ENCODE assay signal across 1 cellular context in the genomic region with DNA sequence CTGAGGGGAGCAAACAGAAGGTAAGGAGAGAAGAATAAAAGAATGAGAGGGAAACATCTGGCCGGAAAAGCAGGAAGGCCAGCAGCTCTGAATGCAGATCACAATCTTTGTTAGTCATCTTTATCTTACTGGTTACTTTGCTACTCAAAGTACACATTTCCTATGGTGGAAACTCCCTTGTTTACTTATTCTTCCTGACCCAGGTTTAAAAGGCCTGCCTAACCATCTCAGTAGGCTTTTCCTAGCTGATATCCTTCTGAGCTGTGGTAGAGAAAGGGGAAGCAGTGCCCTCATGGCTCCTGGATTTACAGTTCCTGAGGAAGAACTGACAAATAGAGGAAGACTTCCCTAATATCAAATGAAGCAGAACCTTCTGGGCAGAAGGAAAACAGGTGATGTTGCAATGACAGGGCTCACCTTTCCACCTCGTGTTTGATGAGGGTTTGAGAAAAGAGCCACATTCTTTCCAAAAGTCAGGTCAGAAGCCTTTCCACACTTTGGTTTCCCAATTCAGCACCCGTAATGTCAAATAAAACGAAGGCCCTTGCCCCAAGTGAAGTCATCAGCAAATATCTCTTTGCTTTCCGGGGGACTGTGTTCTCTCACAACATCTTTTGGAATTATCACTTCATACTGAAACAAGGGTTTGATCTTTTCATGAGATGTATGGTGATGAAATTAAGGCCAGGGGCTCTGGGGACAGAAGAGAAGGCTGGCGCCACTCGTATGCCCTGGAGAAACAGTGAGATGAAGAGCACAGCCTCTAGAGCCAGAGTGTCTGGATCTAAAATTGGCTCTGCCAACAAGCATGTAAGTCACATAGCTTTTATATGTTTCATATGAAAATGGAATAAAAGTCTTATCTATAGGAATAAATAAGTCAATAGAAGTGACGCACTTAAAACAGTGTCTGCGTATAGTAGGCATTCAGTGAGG.
TF ChIP-seq lines count a peak whose summit lies in the region.

No MANE protein-coding gene starts in this region.

TF ChIP-seq in HepG2, 621 proteins besides CTCF, POLR2A, EP300 and RAD21 (continued from another document and continues in another):
- TF ChIP-seq, protein P1, sequence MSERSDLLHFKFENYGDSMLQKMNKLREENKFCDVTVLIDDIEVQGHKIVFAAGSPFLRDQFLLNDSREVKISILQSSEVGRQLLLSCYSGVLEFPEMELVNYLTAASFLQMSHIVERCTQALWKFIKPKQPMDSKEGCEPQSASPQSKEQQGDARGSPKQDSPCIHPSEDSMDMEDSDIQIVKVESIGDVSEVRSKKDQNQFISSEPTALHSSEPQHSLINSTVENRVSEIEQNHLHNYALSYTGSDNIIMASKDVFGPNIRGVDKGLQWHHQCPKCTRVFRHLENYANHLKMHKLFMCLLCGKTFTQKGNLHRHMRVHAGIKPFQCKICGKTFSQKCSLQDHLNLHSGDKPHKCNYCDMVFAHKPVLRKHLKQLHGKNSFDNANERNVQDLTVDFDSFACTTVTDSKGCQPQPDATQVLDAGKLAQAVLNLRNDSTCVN (CRISPR knock-in tag; IDR thresholded peaks at IDR 0.05; ENCODE audit: borderline replicate concordance): peak; percentile 69; the same call in 1 of the 2 replicates
- TF ChIP-seq PAX8 (CRISPR knock-in tag; IDR thresholded peaks at IDR 0.05; ENCODE audit: borderline replicate concordance) (no peak), ZNF841 (CRISPR knock-in tag; IDR thresholded peaks at IDR 0.05; ENCODE audit: borderline replicate concordance) (no peak), FOXJ3 (CRISPR knock-in tag; IDR thresholded peaks at IDR 0.05; ENCODE audit: borderline replicate concordance) (peak; percentile 95), XRCC5 (optimal IDR thresholded peaks at IDR 0.05; ENCODE audit: low read length) (peak; percentile 70), ZFP90 (CRISPR knock-in tag; IDR thresholded peaks at IDR 0.05; ENCODE audit: borderline replicate concordance) (peak; percentile 67; the same call in 1 of the 2 replicates), GATAD2A (CRISPR knock-in tag; IDR thresholded peaks at IDR 0.05) (peak; percentile 92), ZFX (CRISPR knock-in tag; IDR thresholded peaks at IDR 0.05; ENCODE audit: low read depth) (peak; percentile 81), DR1 (CRISPR knock-in tag; IDR thresholded peaks at IDR 0.05) (peak; percentile 71; the same call in 1 of the 2 replicates), HNRNPLL (IDR thresholded peaks at IDR 0.05; ENCODE audit: low read depth, low read length, poor library complexity, severe bottlenecking) (no peak), ZNF207 (IDR thresholded peaks at IDR 0.05; ENCODE audit: borderline replicate concordance) (no peak), TOPORS (CRISPR knock-in tag; IDR thresholded peaks at IDR 0.05) (0 out of 2 replicates have a peak, but pooled peaks have one; percentile 42), PHB2 (IDR thresholded peaks at IDR 0.05; ENCODE audit: partially characterized antibody) (no peak), TP53 (CRISPR knock-in tag; conservative IDR thresholded peaks at IDR 0.05) (0 out of 2 replicates have a peak, but pooled peaks have one; percentile 88), ZNF282 (IDR thresholded peaks at IDR 0.05; ENCODE audit: partially characterized antibody) (no peak), ZNF496 (CRISPR knock-in tag; IDR thresholded peaks at IDR 0.05; ENCODE audit: insufficient replicate concordance) (no peak), AHR (CRISPR knock-in tag; IDR thresholded peaks at IDR 0.05) (0 out of 2 replicates have a peak, but pooled peaks have one; percentile 40), ZNF782 (CRISPR knock-in tag; IDR thresholded peaks at IDR 0.05; ENCODE audit: borderline replicate concordance) (peak; percentile 37; the same call in 1 of the 2 replicates), ATF1 (CRISPR knock-in tag; IDR thresholded peaks at IDR 0.05) (peak; percentile 42), DPF2 (CRISPR knock-in tag; IDR thresholded peaks at IDR 0.05; ENCODE audit: borderline replicate concordance, low read depth) (peak; percentile 95), ZNF816 (CRISPR knock-in tag; IDR thresholded peaks at IDR 0.05; ENCODE audit: borderline replicate concordance) (peak; percentile 42; the same call in 1 of the 2 replicates), HNF4A (CRISPR knock-in tag; IDR thresholded peaks at IDR 0.05) (peak; percentile 80), NKX3-1 (CRISPR knock-in tag; IDR thresholded peaks at IDR 0.05) (0 out of 2 replicates have a peak, but pooled peaks have one; percentile 83), HDAC2 (CRISPR knock-in tag; IDR thresholded peaks at IDR 0.05) (peak; percentile 90), MYNN (CRISPR knock-in tag; IDR thresholded peaks at IDR 0.05; ENCODE audit: low read depth) (no peak)
- TF ChIP-seq, protein P2, sequence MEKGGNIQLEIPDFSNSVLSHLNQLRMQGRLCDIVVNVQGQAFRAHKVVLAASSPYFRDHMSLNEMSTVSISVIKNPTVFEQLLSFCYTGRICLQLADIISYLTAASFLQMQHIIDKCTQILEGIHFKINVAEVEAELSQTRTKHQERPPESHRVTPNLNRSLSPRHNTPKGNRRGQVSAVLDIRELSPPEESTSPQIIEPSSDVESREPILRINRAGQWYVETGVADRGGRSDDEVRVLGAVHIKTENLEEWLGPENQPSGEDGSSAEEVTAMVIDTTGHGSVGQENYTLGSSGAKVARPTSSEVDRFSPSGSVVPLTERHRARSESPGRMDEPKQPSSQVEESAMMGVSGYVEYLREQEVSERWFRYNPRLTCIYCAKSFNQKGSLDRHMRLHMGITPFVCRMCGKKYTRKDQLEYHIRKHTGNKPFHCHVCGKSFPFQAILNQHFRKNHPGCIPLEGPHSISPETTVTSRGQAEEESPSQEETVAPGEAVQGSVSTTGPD (CRISPR knock-in tag; IDR thresholded peaks at IDR 0.05): peak; percentile 90
- TF ChIP-seq, protein P3, sequence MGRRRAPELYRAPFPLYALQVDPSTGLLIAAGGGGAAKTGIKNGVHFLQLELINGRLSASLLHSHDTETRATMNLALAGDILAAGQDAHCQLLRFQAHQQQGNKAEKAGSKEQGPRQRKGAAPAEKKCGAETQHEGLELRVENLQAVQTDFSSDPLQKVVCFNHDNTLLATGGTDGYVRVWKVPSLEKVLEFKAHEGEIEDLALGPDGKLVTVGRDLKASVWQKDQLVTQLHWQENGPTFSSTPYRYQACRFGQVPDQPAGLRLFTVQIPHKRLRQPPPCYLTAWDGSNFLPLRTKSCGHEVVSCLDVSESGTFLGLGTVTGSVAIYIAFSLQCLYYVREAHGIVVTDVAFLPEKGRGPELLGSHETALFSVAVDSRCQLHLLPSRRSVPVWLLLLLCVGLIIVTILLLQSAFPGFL (CRISPR knock-in tag; IDR thresholded peaks at IDR 0.05): no peak
- TF ChIP-seq, protein P4, sequence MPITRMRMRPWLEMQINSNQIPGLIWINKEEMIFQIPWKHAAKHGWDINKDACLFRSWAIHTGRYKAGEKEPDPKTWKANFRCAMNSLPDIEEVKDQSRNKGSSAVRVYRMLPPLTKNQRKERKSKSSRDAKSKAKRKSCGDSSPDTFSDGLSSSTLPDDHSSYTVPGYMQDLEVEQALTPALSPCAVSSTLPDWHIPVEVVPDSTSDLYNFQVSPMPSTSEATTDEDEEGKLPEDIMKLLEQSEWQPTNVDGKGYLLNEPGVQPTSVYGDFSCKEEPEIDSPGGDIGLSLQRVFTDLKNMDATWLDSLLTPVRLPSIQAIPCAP (CRISPR knock-in tag; IDR thresholded peaks at IDR 0.05; ENCODE audit: low read depth): no peak
- TF ChIP-seq, protein P5, sequence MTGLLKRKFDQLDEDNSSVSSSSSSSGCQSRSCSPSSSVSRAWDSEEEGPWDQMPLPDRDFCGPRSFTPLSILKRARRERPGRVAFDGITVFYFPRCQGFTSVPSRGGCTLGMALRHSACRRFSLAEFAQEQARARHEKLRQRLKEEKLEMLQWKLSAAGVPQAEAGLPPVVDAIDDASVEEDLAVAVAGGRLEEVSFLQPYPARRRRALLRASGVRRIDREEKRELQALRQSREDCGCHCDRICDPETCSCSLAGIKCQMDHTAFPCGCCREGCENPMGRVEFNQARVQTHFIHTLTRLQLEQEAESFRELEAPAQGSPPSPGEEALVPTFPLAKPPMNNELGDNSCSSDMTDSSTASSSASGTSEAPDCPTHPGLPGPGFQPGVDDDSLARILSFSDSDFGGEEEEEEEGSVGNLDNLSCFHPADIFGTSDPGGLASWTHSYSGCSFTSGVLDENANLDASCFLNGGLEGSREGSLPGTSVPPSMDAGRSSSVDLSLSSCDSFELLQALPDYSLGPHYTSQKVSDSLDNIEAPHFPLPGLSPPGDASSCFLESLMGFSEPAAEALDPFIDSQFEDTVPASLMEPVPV (CRISPR knock-in tag; IDR thresholded peaks at IDR 0.05): no peak
- TF ChIP-seq, protein P6, sequence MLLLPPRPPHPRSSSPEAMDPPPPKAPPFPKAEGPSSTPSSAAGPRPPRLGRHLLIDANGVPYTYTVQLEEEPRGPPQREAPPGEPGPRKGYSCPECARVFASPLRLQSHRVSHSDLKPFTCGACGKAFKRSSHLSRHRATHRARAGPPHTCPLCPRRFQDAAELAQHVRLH (CRISPR knock-in tag; IDR thresholded peaks at IDR 0.05; ENCODE audit: borderline replicate concordance, low read depth): peak; percentile 95; the same call in 1 of the 2 replicates
- TF ChIP-seq, protein P7, sequence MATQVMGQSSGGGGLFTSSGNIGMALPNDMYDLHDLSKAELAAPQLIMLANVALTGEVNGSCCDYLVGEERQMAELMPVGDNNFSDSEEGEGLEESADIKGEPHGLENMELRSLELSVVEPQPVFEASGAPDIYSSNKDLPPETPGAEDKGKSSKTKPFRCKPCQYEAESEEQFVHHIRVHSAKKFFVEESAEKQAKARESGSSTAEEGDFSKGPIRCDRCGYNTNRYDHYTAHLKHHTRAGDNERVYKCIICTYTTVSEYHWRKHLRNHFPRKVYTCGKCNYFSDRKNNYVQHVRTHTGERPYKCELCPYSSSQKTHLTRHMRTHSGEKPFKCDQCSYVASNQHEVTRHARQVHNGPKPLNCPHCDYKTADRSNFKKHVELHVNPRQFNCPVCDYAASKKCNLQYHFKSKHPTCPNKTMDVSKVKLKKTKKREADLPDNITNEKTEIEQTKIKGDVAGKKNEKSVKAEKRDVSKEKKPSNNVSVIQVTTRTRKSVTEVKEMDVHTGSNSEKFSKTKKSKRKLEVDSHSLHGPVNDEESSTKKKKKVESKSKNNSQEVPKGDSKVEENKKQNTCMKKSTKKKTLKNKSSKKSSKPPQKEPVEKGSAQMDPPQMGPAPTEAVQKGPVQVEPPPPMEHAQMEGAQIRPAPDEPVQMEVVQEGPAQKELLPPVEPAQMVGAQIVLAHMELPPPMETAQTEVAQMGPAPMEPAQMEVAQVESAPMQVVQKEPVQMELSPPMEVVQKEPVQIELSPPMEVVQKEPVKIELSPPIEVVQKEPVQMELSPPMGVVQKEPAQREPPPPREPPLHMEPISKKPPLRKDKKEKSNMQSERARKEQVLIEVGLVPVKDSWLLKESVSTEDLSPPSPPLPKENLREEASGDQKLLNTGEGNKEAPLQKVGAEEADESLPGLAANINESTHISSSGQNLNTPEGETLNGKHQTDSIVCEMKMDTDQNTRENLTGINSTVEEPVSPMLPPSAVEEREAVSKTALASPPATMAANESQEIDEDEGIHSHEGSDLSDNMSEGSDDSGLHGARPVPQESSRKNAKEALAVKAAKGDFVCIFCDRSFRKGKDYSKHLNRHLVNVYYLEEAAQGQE (IDR thresholded peaks at IDR 0.05; ENCODE audit: borderline replicate concordance in 1 of 2, low read depth in 1 of 2, low read length in 2 of 2): peak in 1 of 2 experiments; percentile 13; a peak in 1 of 4 replicates
- TF ChIP-seq, protein P8, sequence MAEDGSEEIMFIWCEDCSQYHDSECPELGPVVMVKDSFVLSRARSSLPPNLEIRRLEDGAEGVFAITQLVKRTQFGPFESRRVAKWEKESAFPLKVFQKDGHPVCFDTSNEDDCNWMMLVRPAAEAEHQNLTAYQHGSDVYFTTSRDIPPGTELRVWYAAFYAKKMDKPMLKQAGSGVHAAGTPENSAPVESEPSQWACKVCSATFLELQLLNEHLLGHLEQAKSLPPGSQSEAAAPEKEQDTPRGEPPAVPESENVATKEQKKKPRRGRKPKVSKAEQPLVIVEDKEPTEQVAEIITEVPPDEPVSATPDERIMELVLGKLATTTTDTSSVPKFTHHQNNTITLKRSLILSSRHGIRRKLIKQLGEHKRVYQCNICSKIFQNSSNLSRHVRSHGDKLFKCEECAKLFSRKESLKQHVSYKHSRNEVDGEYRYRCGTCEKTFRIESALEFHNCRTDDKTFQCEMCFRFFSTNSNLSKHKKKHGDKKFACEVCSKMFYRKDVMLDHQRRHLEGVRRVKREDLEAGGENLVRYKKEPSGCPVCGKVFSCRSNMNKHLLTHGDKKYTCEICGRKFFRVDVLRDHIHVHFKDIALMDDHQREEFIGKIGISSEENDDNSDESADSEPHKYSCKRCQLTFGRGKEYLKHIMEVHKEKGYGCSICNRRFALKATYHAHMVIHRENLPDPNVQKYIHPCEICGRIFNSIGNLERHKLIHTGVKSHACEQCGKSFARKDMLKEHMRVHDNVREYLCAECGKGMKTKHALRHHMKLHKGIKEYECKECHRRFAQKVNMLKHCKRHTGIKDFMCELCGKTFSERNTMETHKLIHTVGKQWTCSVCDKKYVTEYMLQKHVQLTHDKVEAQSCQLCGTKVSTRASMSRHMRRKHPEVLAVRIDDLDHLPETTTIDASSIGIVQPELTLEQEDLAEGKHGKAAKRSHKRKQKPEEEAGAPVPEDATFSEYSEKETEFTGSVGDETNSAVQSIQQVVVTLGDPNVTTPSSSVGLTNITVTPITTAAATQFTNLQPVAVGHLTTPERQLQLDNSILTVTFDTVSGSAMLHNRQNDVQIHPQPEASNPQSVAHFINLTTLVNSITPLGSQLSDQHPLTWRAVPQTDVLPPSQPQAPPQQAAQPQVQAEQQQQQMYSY (CRISPR knock-in tag; IDR thresholded peaks at IDR 0.05): peak; percentile 69
- TF ChIP-seq, protein P9, sequence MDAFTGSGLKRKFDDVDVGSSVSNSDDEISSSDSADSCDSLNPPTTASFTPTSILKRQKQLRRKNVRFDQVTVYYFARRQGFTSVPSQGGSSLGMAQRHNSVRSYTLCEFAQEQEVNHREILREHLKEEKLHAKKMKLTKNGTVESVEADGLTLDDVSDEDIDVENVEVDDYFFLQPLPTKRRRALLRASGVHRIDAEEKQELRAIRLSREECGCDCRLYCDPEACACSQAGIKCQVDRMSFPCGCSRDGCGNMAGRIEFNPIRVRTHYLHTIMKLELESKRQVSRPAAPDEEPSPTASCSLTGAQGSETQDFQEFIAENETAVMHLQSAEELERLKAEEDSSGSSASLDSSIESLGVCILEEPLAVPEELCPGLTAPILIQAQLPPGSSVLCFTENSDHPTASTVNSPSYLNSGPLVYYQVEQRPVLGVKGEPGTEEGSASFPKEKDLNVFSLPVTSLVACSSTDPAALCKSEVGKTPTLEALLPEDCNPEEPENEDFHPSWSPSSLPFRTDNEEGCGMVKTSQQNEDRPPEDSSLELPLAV (CRISPR knock-in tag; conservative IDR thresholded peaks at IDR 0.05; ENCODE audit: low read depth): no peak
- TF ChIP-seq, protein P10, sequence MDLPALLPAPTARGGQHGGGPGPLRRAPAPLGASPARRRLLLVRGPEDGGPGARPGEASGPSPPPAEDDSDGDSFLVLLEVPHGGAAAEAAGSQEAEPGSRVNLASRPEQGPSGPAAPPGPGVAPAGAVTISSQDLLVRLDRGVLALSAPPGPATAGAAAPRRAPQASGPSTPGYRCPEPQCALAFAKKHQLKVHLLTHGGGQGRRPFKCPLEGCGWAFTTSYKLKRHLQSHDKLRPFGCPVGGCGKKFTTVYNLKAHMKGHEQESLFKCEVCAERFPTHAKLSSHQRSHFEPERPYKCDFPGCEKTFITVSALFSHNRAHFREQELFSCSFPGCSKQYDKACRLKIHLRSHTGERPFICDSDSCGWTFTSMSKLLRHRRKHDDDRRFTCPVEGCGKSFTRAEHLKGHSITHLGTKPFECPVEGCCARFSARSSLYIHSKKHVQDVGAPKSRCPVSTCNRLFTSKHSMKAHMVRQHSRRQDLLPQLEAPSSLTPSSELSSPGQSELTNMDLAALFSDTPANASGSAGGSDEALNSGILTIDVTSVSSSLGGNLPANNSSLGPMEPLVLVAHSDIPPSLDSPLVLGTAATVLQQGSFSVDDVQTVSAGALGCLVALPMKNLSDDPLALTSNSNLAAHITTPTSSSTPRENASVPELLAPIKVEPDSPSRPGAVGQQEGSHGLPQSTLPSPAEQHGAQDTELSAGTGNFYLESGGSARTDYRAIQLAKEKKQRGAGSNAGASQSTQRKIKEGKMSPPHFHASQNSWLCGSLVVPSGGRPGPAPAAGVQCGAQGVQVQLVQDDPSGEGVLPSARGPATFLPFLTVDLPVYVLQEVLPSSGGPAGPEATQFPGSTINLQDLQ (CRISPR knock-in tag; IDR thresholded peaks at IDR 0.05): peak; percentile 68; the same call in 1 of the 2 replicates
